17 cellular contexts compared by ENCODE assay signal in the genomic region with DNA sequence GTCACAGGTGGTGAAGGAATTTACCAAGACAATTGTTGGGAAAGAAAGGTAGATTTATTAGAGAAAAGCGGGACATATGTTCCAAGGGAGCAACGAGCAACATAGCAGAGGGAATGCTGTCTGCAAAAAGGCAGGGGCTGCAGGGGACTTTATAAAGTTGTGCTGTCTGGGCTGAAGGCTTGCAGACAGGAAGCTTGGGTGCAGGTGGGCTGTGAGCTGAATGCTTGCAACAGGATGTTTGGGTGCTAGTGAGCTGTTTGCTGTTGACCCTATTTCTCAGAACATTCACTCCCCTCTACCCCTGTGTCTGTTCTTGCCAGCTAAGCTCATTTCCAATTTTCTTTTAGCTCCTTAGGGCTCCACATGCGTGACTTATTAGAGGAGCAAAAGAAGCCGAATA. TPM values are rescaled to one million over a fixed set of nuclear protein-coding genes. Genes with fewer than 3 reads are reported as not detected.
DNase-seq lines count a peak whose midpoint lies in the region; ATAC-seq and TF ChIP-seq lines count a peak whose summit lies in the region.
"Had no signal": no experiment of that assay in that cellular context is flagged by ENCODE, and none has a peak within 500 bp of the region (broad histone marks: within the 10 kb centered on the region; RNA-seq: fewer than 3 reads in every experiment).

No MANE protein-coding gene starts in this region.

- no peak overlapping the region for H2AFZ ChIP-seq in neural progenitor cell (replicated peaks)

- CTCF ChIA-PET in CD4-positive, alpha-beta memory T cell (lab: Charles Lee; ENCODE audit: partially characterized antibody): interaction anchor here (0.7 to 2.7 kb wide), 5 partner anchors 11 to 194 kb away, joined by 3 to 16 read pairs (median 3); no protein-coding TSS in a partner anchor

- no peaks in the 10 kb centered on the region for H3K36me3 Mint-ChIP-seq in CD4-positive, alpha-beta memory T cell
- H3K36me3 Mint-ChIP-seq in activated T-helper 1 cell treated with anti-CD3 and anti-CD28 coated beads, Interleukin-12 subunit alpha, Interleukin-12 subunit beta, Interleukin-2, Interleukin-4 antibody, amounts not matched to agents 30 ng/mL and 10 ng/mL and 1 ng/mL, durations not matched to agents 14 hours and 24 hours and 36 hours (ENCODE audit: low read depth): no peaks in the 10 kb centered on the region
- peaks cover 0 to 1% (median 0%) of the 10 kb centered on the region in 3 donors for H3K36me3 Mint-ChIP-seq in naive thymus-derived CD8-positive, alpha-beta T cell
- no peaks in the 10 kb centered on the region for H3K36me3 Mint-ChIP-seq in neural progenitor cell
- H3K36me3 Mint-ChIP-seq: stimulated activated naive B cell treated with anti-CD40 and anti-IgM and Interleukin-4, amounts not matched to agents 10 μg/mL and 1 μg/mL and 100 μg/mL, for 72 hours had no signal

- H3K4me3 Mint-ChIP-seq in CD4-positive, alpha-beta memory T cell: peak overlapping the region; percentile 56 to 82 (median 62)
- H3K4me3 Mint-ChIP-seq in activated T-helper 1 cell treated with anti-CD3 and anti-CD28 coated beads, Interleukin-12 subunit alpha, Interleukin-12 subunit beta, Interleukin-2, Interleukin-4 antibody, amounts not matched to agents 30 ng/mL and 10 ng/mL and 1 ng/mL, durations not matched to agents 14 hours and 24 hours and 36 hours: peak overlapping the region; percentile 71
- peak overlapping the region; percentile 88 to 97 (median 93) for H3K4me3 Mint-ChIP-seq in naive thymus-derived CD8-positive, alpha-beta T cell
- no peak overlapping the region for H3K4me3 Mint-ChIP-seq in neural progenitor cell
- H3K4me3 Mint-ChIP-seq: dendritic cell treated with granulocyte-macrophage colony-stimulating factor and Interleukin-4, amounts not matched to agents 40 ng/mL and 50 ng/mL, for 4 days; stimulated activated naive B cell treated with anti-CD40 and anti-IgM and Interleukin-4, amounts not matched to agents 10 μg/mL and 1 μg/mL and 100 μg/mL, for 72 hours had no signal

- no peaks in the 10 kb centered on the region for H3K36me3 ChIP-seq in CD4-positive, alpha-beta memory T cell (ENCODE audit: insufficient read depth, low read length)
- H3K36me3 ChIP-seq in KOPT-K1 (ENCODE audit: insufficient read depth, low read length): no peaks in the 10 kb centered on the region
- no peaks in the 10 kb centered on the region for H3K36me3 ChIP-seq in neural progenitor cell
- H3K36me3 ChIP-seq: HAP-1, SJCRH30 had no signal

- DNase-seq in CD4-positive, alpha-beta memory T cell: peak in 3 of 5 donors; percentile 11 to 27 (median 22)
- no peak for DNase-seq in activated T-helper 1 cell treated with anti-CD3 and anti-CD28 coated beads, Interleukin-12 subunit alpha, Interleukin-12 subunit beta, Interleukin-2, Interleukin-4 antibody, amounts not matched to agents 30 ng/mL and 10 ng/mL and 1 ng/mL, durations not matched to agents 14 hours and 24 hours and 36 hours (ENCODE audit: low spot score)
- DNase-seq in naive thymus-derived CD8-positive, alpha-beta T cell: peak; percentile 14 to 73 (median 51)
- DNase-seq in NCI-H345 treated with DMSO at 0.1 percent for 48 hours (lab: John Stamatoyannopoulos, UW; ENCODE audit: unreplicated experiment) (no peak), neural progenitor cell (ENCODE audit: low spot score) (no peak), OCI-M1 (lab: John Stamatoyannopoulos, UW) (no peak)
- DNase-seq: C1 segment of cervical spinal cord; NCI-H1092 treated with DMSO at 0.1 percent for 48 hours; nucleus accumbens; stimulated activated naive B cell treated with anti-CD40 and anti-IgM and Interleukin-4, amounts not matched to agents 10 μg/mL and 1 μg/mL and 100 μg/mL, for 72 hours had no signal

- H3K27ac Mint-ChIP-seq in CD4-positive, alpha-beta memory T cell: peak overlapping the region in 6 of 7 donors; percentile 44 to 74 (median 60)
- no peak overlapping the region for H3K27ac Mint-ChIP-seq in activated T-helper 1 cell treated with anti-CD3 and anti-CD28 coated beads, Interleukin-12 subunit alpha, Interleukin-12 subunit beta, Interleukin-2, Interleukin-4 antibody, amounts not matched to agents 30 ng/mL and 10 ng/mL and 1 ng/mL, durations not matched to agents 14 hours and 24 hours and 36 hours
- H3K27ac Mint-ChIP-seq in naive thymus-derived CD8-positive, alpha-beta T cell: peak overlapping the region; percentile 92 to 99 (median 96)
- no peak overlapping the region for H3K27ac Mint-ChIP-seq in neural progenitor cell
- H3K27ac Mint-ChIP-seq: dendritic cell treated with granulocyte-macrophage colony-stimulating factor and Interleukin-4, amounts not matched to agents 40 ng/mL and 50 ng/mL, for 4 days; stimulated activated naive B cell treated with anti-CD40 and anti-IgM and Interleukin-4, amounts not matched to agents 10 μg/mL and 1 μg/mL and 100 μg/mL, for 72 hours had no signal

- no peaks in the 10 kb centered on the region for H3F3A ChIP-seq in neural progenitor cell (ENCODE audit: low read depth)

- H3K4me3 ChIP-seq in CD4-positive, alpha-beta memory T cell (ENCODE audit: low read length in 2 of 2): peak overlapping the region in 1 of 2 donors; percentile 29
- no peak overlapping the region for H3K4me3 ChIP-seq in neural progenitor cell
- H3K4me3 ChIP-seq: HAP-1, SJCRH30 had no signal

- peaks cover 20% of the 10 kb centered on the region for H3K4me1 ChIP-seq in CD4-positive, alpha-beta memory T cell (ENCODE audit: insufficient read depth, low read length)
- no peaks in the 10 kb centered on the region for H3K4me1 ChIP-seq in neural progenitor cell
- H3K4me1 ChIP-seq: HAP-1 had no signal

- intact Hi-C loops in CD4-positive, alpha-beta memory T cell (cut with micrococcal nuclease): no loop called here
- intact Hi-C loops in activated T-helper 1 cell treated with anti-CD3 and anti-CD28 coated beads, Interleukin-12 subunit alpha, Interleukin-12 subunit beta, Interleukin-2, Interleukin-4 antibody, amounts not matched to agents 30 ng/mL and 10 ng/mL and 1 ng/mL, durations not matched to agents 14 hours and 24 hours and 36 hours (cut with micrococcal nuclease): loop anchor here (10.0 kb wide), 1 partner anchor 764 kb away; no protein-coding TSS in a partner anchor

- POLR2A ChIA-PET in CD4-positive, alpha-beta memory T cell (lab: Charles Lee; ENCODE audit: partially characterized antibody): interaction anchor here (0.9 to 2.1 kb wide), 6 partner anchors 9 to 189 kb away, joined by 3 to 6 read pairs (median 3); a partner anchor contains a TSS
- POLR2A ChIA-PET in naive thymus-derived CD8-positive, alpha-beta T cell (lab: Charles Lee): interaction anchor here (0.7 to 3.4 kb wide), 29 partner anchors 10 to 426 kb away, joined by 3 to 29 read pairs (median 4); a partner anchor contains a TSS

- H3K9me3 Mint-ChIP-seq in CD4-positive, alpha-beta memory T cell: no peaks in the 10 kb centered on the region
- H3K9me3 Mint-ChIP-seq in activated T-helper 1 cell treated with anti-CD3 and anti-CD28 coated beads, Interleukin-12 subunit alpha, Interleukin-12 subunit beta, Interleukin-2, Interleukin-4 antibody, amounts not matched to agents 30 ng/mL and 10 ng/mL and 1 ng/mL, durations not matched to agents 14 hours and 24 hours and 36 hours: no peaks in the 10 kb centered on the region
- no peaks in the 10 kb centered on the region for H3K9me3 Mint-ChIP-seq in naive thymus-derived CD8-positive, alpha-beta T cell
- H3K9me3 Mint-ChIP-seq in neural progenitor cell: no peaks in the 10 kb centered on the region
- H3K9me3 Mint-ChIP-seq: dendritic cell treated with granulocyte-macrophage colony-stimulating factor and Interleukin-4, amounts not matched to agents 40 ng/mL and 50 ng/mL, for 4 days; stimulated activated naive B cell treated with anti-CD40 and anti-IgM and Interleukin-4, amounts not matched to agents 10 μg/mL and 1 μg/mL and 100 μg/mL, for 72 hours had no signal

- H3K27me3 ChIP-seq in CD4-positive, alpha-beta memory T cell (ENCODE audit: insufficient read depth, low read length): no peaks in the 10 kb centered on the region
- H3K27me3 ChIP-seq in neural progenitor cell: no peaks in the 10 kb centered on the region
- H3K27me3 ChIP-seq: SJCRH30 had no signal

- H3K79me2 ChIP-seq in neural progenitor cell (ENCODE audit: low read depth): no peaks in the 10 kb centered on the region

- TF ChIP-seq CTCF in neural progenitor cell (IDR thresholded peaks at IDR 0.05): no peak

- H3K27me3 Mint-ChIP-seq in CD4-positive, alpha-beta memory T cell: no peaks in the 10 kb centered on the region
- no peaks in the 10 kb centered on the region for H3K27me3 Mint-ChIP-seq in activated T-helper 1 cell treated with anti-CD3 and anti-CD28 coated beads, Interleukin-12 subunit alpha, Interleukin-12 subunit beta, Interleukin-2, Interleukin-4 antibody, amounts not matched to agents 30 ng/mL and 10 ng/mL and 1 ng/mL, durations not matched to agents 14 hours and 24 hours and 36 hours (ENCODE audit: insufficient read depth)
- no peaks in the 10 kb centered on the region for H3K27me3 Mint-ChIP-seq in naive thymus-derived CD8-positive, alpha-beta T cell
- H3K27me3 Mint-ChIP-seq in neural progenitor cell (ENCODE audit: insufficient read depth, low read depth): peaks cover 6% of the 10 kb centered on the region

- no peak overlapping the region for H3K9ac ChIP-seq in neural progenitor cell

- no peak overlapping the region for H3K4me2 ChIP-seq in neural progenitor cell

- no peaks in the 10 kb centered on the region for H3K9me3 ChIP-seq in CD4-positive, alpha-beta memory T cell (ENCODE audit: control insufficient read depth in 1 of 2, low read length in 2 of 2)
- H3K9me3 ChIP-seq in KOPT-K1 (ENCODE audit: insufficient read depth, low read length, poor library complexity, severe bottlenecking): no peaks in the 10 kb centered on the region
- no peaks in the 10 kb centered on the region for H3K9me3 ChIP-seq in neural progenitor cell (ENCODE audit: low read depth)
- H3K9me3 ChIP-seq: HAP-1, SJCRH30 had no signal

- H4K20me1 ChIP-seq in neural progenitor cell (ENCODE audit: low read depth): no peaks in the 10 kb centered on the region

- peak; percentile 91 to 92 for ATAC-seq in naive thymus-derived CD8-positive, alpha-beta T cell
- ATAC-seq: esophagus mucosa; sciatic nerve; stimulated activated naive B cell treated with anti-CD40 and anti-IgM and Interleukin-4, amounts not matched to agents 10 μg/mL and 1 μg/mL and 100 μg/mL, for 72 hours had no signal

- no peak overlapping the region for H3K27ac ChIP-seq in CD4-positive, alpha-beta memory T cell (ENCODE audit: low read depth, low read length)
- H3K27ac ChIP-seq in KOPT-K1 (ENCODE audit: low read depth, low read length, poor library complexity, severe bottlenecking): peak overlapping the region; percentile 96
- H3K27ac ChIP-seq in neural progenitor cell: no peak overlapping the region
- H3K27ac ChIP-seq: SJCRH30 had no signal

- H3K4me1 Mint-ChIP-seq in CD4-positive, alpha-beta memory T cell: peaks cover 12 to 23% (median 15%) of the 10 kb centered on the region in 4 donors
- peaks cover 26% of the 10 kb centered on the region for H3K4me1 Mint-ChIP-seq in activated T-helper 1 cell treated with anti-CD3 and anti-CD28 coated beads, Interleukin-12 subunit alpha, Interleukin-12 subunit beta, Interleukin-2, Interleukin-4 antibody, amounts not matched to agents 30 ng/mL and 10 ng/mL and 1 ng/mL, durations not matched to agents 14 hours and 24 hours and 36 hours (ENCODE audit: low read depth)
- H3K4me1 Mint-ChIP-seq in naive thymus-derived CD8-positive, alpha-beta T cell: peaks cover 28 to 67% (median 48%) of the 10 kb centered on the region in 4 donors
- H3K4me1 Mint-ChIP-seq in neural progenitor cell: no peaks in the 10 kb centered on the region

RNA-seq across cellular contexts. Expression of a gene that starts 21.5 kb away (rescaled TPM):
- 10 to 100 TPM; 48.0 to 56.5 TPM for total RNA-seq in CD4-positive, alpha-beta memory T cell
- polyA plus RNA-seq in CD4-positive, alpha-beta memory T cell: 10 to 100 TPM; 63.1 to 73.2 TPM
- 150 and 152 TPM in 2 replicates for total RNA-seq in activated T-helper 1 cell treated with anti-CD3 and anti-CD28 coated beads, Interleukin-12 subunit alpha, Interleukin-12 subunit beta, Interleukin-2, Interleukin-4 antibody, amounts not matched to agents 30 ng/mL and 10 ng/mL and 1 ng/mL, durations not matched to agents 14 hours and 24 hours and 36 hours
- 10 to 100 TPM; 82.5 to 85.0 TPM for total RNA-seq in naive thymus-derived CD8-positive, alpha-beta T cell
- polyA plus RNA-seq in naive thymus-derived CD8-positive, alpha-beta T cell: 100 to 1,000 TPM in 1 of 3 donors, 10 to 100 TPM in 2; 66.6 to 104 (median 77.5) TPM
- total RNA-seq in neural progenitor cell (ENCODE audit: low replicate concordance): 116 and 128 TPM in 2 replicates

RNA-seq across cellular contexts. Expression of a gene that starts 26.1 kb away (rescaled TPM):
- total RNA-seq in CD4-positive, alpha-beta memory T cell: 10 to 100 TPM; 21.0 to 23.7 TPM
- polyA plus RNA-seq in CD4-positive, alpha-beta memory T cell: 100 to 1,000 TPM in 1 of 2 donors, 10 to 100 TPM in 1; 76.0 to 146 TPM
- 60.7 and 70.4 TPM in 2 replicates for total RNA-seq in activated T-helper 1 cell treated with anti-CD3 and anti-CD28 coated beads, Interleukin-12 subunit alpha, Interleukin-12 subunit beta, Interleukin-2, Interleukin-4 antibody, amounts not matched to agents 30 ng/mL and 10 ng/mL and 1 ng/mL, durations not matched to agents 14 hours and 24 hours and 36 hours
- total RNA-seq in naive thymus-derived CD8-positive, alpha-beta T cell: 10 to 100 TPM; 27.6 to 31.1 TPM
- 100 to 1,000 TPM; 185 to 201 (median 201) TPM for polyA plus RNA-seq in naive thymus-derived CD8-positive, alpha-beta T cell
- 4.4 TPM in 1 of 2 replicates, not detected in the other for total RNA-seq in neural progenitor cell (ENCODE audit: low replicate concordance)

RNA-seq across cellular contexts. Expression of a gene that starts 38.8 kb away (rescaled TPM):
- total RNA-seq in CD4-positive, alpha-beta memory T cell: under 1 TPM in 1 of 2 experiments, not detected in 1; 0.78 TPM
- not detected for polyA plus RNA-seq in CD4-positive, alpha-beta memory T cell
- total RNA-seq in activated T-helper 1 cell treated with anti-CD3 and anti-CD28 coated beads, Interleukin-12 subunit alpha, Interleukin-12 subunit beta, Interleukin-2, Interleukin-4 antibody, amounts not matched to agents 30 ng/mL and 10 ng/mL and 1 ng/mL, durations not matched to agents 14 hours and 24 hours and 36 hours: 1.4 TPM in 1 of 2 replicates, not detected in the other
- not detected for total RNA-seq in naive thymus-derived CD8-positive, alpha-beta T cell
- polyA plus RNA-seq in naive thymus-derived CD8-positive, alpha-beta T cell: not detected
- not detected in 2 replicates for total RNA-seq in neural progenitor cell (ENCODE audit: low replicate concordance)
- total RNA-seq: astrocyte, sciatic nerve, SJCRH30 had no signal

RNA-seq across cellular contexts. Expression of a gene that starts 40.6 kb away (rescaled TPM):
- total RNA-seq in CD4-positive, alpha-beta memory T cell: not detected
- polyA plus RNA-seq in CD4-positive, alpha-beta memory T cell: 1 to 10 TPM in 1 of 2 donors, not detected in 1; 1.3 TPM
- total RNA-seq in activated T-helper 1 cell treated with anti-CD3 and anti-CD28 coated beads, Interleukin-12 subunit alpha, Interleukin-12 subunit beta, Interleukin-2, Interleukin-4 antibody, amounts not matched to agents 30 ng/mL and 10 ng/mL and 1 ng/mL, durations not matched to agents 14 hours and 24 hours and 36 hours: 28.5 and 29.1 TPM in 2 replicates
- not detected for total RNA-seq in naive thymus-derived CD8-positive, alpha-beta T cell
- polyA plus RNA-seq in naive thymus-derived CD8-positive, alpha-beta T cell: under 1 TPM in 1 of 3 donors, not detected in 2; 0.74 TPM
- total RNA-seq in neural progenitor cell (ENCODE audit: low replicate concordance): 2.6 TPM in 1 of 2 replicates, not detected in the other
- total RNA-seq: astrocyte, SJCRH30 had no signal

RNA-seq across cellular contexts. Expression of a gene that starts 50.7 kb away (rescaled TPM):
- total RNA-seq in CD4-positive, alpha-beta memory T cell: 10 to 100 TPM in 1 of 2 experiments, 1 to 10 TPM in 1; 8.3 to 12.9 TPM
- 10 to 100 TPM; 12.0 to 28.9 TPM for polyA plus RNA-seq in CD4-positive, alpha-beta memory T cell
- total RNA-seq in activated T-helper 1 cell treated with anti-CD3 and anti-CD28 coated beads, Interleukin-12 subunit alpha, Interleukin-12 subunit beta, Interleukin-2, Interleukin-4 antibody, amounts not matched to agents 30 ng/mL and 10 ng/mL and 1 ng/mL, durations not matched to agents 14 hours and 24 hours and 36 hours: 4.3 and 5.2 TPM in 2 replicates
- total RNA-seq in naive thymus-derived CD8-positive, alpha-beta T cell: 10 to 100 TPM; 18.4 to 18.9 TPM
- polyA plus RNA-seq in naive thymus-derived CD8-positive, alpha-beta T cell: 10 to 100 TPM; 82.3 to 97.4 (median 94.2) TPM
- 1.1 TPM in 1 of 2 replicates, not detected in the other for total RNA-seq in neural progenitor cell (ENCODE audit: low replicate concordance)
- total RNA-seq: astrocyte, SJCRH30 had no signal

Comparison
In these comparisons a context has a peak if more than half of its experiments do, and no peak if none do; other contexts are left out.
1. DNase-seq: peak in CD4-positive, alpha-beta memory T cell (3 of 5) and naive thymus-derived CD8-positive, alpha-beta T cell (10 of 10); none in activated T-helper 1 cell treated with anti-CD3 and anti-CD28 coated beads, Interleukin-12 subunit alpha, Interleukin-12 subunit beta, Interleukin-2, Interleukin-4 antibody, amounts not matched to agents 30 ng/mL and 10 ng/mL and 1 ng/mL, durations not matched to agents 14 hours and 24 hours and 36 hours (single experiment), NCI-H345 treated with DMSO at 0.1 percent for 48 hours (single experiment), neural progenitor cell (single experiment) and OCI-M1 (single experiment).
2. H3K27ac Mint-ChIP-seq: peak in CD4-positive, alpha-beta memory T cell (6 of 7) and naive thymus-derived CD8-positive, alpha-beta T cell (10 of 10); none in activated T-helper 1 cell treated with anti-CD3 and anti-CD28 coated beads, Interleukin-12 subunit alpha, Interleukin-12 subunit beta, Interleukin-2, Interleukin-4 antibody, amounts not matched to agents 30 ng/mL and 10 ng/mL and 1 ng/mL, durations not matched to agents 14 hours and 24 hours and 36 hours (single experiment) and neural progenitor cell (single experiment).